In genomic region chr12:32525802-32526201, GRCh38 we compare ENCODE assay signal across 2 cellular contexts.
DNase-seq lines count a peak whose midpoint lies in the region; ATAC-seq and TF ChIP-seq lines count a peak whose summit lies in the region.
"Not testable (repeated sequence)": the region's sequence is repeated elsewhere in the genome, so short reads cannot be mapped to it uniquely, and the experiment has no call there.

No MANE protein-coding gene starts in this region.

- CTCF ChIA-PET in WTC11 (lab: Charles Lee), result not testable (repeated sequence)

- not testable (repeated sequence) for H3K4me3 Mint-ChIP-seq in WTC11; dendritic cell treated with granulocyte-macrophage colony-stimulating factor and Interleukin-4, amounts not matched to agents 40 ng/mL and 50 ng/mL, for 4 days

- H3K36me3 Mint-ChIP-seq in WTC11, result not testable (repeated sequence)
- H3K36me3 Mint-ChIP-seq in dendritic cell treated with granulocyte-macrophage colony-stimulating factor and Interleukin-4, amounts not matched to agents 40 ng/mL and 50 ng/mL, for 4 days (ENCODE audit: low read depth), result peaks cover 53% of the 10 kb centered on the region

- not testable (repeated sequence) for TF ChIP-seq CTCF in WTC11 (IDR thresholded peaks at IDR 0.05)

- H3K9me3 Mint-ChIP-seq in WTC11; dendritic cell treated with granulocyte-macrophage colony-stimulating factor and Interleukin-4, amounts not matched to agents 40 ng/mL and 50 ng/mL, for 4 days: not testable (repeated sequence)

- DNase-seq in WTC11 (ENCODE audit: low spot score), result not testable (repeated sequence)

- POLR2A ChIA-PET in WTC11 (lab: Charles Lee), result not testable (repeated sequence)

- H3K27ac Mint-ChIP-seq in WTC11, result peak overlapping the region; percentile 57; the same call in 1 of the 2 replicates
- H3K27ac Mint-ChIP-seq in dendritic cell treated with granulocyte-macrophage colony-stimulating factor and Interleukin-4, amounts not matched to agents 40 ng/mL and 50 ng/mL, for 4 days, result peak overlapping the region; percentile 89

- peaks cover 36% of the 10 kb centered on the region for H3K4me1 Mint-ChIP-seq in WTC11
- peaks cover 45% of the 10 kb centered on the region for H3K4me1 Mint-ChIP-seq in dendritic cell treated with granulocyte-macrophage colony-stimulating factor and Interleukin-4, amounts not matched to agents 40 ng/mL and 50 ng/mL, for 4 days (ENCODE audit: low read depth)

- intact Hi-C loops in dendritic cell treated with granulocyte-macrophage colony-stimulating factor and Interleukin-4, amounts not matched to agents 40 ng/mL and 50 ng/mL, for 4 days (cut with micrococcal nuclease), result not testable (repeated sequence)

- ATAC-seq in WTC11, result not testable (repeated sequence)

- not testable (repeated sequence) for H3K27me3 Mint-ChIP-seq in WTC11 (ENCODE audit: low read depth); dendritic cell treated with granulocyte-macrophage colony-stimulating factor and Interleukin-4, amounts not matched to agents 40 ng/mL and 50 ng/mL, for 4 days
